ENCODE assay signal across 1 cellular context in genomic region chr17:17783825-17784598, GRCh38.
TF ChIP-seq lines count a peak whose summit lies in the region.

No MANE protein-coding gene starts in this region.

TF ChIP-seq in HepG2, 621 proteins besides CTCF, POLR2A, EP300 and RAD21:
- no peak for TF ChIP-seq NFRKB (IDR thresholded peaks at IDR 0.05)
- no peak for TF ChIP-seq SP1 (IDR thresholded peaks at IDR 0.05)
- no peak for TF ChIP-seq SP1 (CRISPR knock-in tag; IDR thresholded peaks at IDR 0.05)
- TF ChIP-seq EED (CRISPR knock-in tag; IDR thresholded peaks at IDR 0.05), result 0 out of 2 replicates have a peak, but pooled peaks have one; percentile 40
- TF ChIP-seq ZSCAN9 (CRISPR knock-in tag; IDR thresholded peaks at IDR 0.05; ENCODE audit: borderline replicate concordance), result no peak
- TF ChIP-seq ZBTB33 (CRISPR knock-in tag; IDR thresholded peaks at IDR 0.05), result peak; percentile 69; the same call in 1 of the 2 replicates
- no peak for TF ChIP-seq ZNF138 (CRISPR knock-in tag; IDR thresholded peaks at IDR 0.05; ENCODE audit: low read depth)
- TF ChIP-seq ZNF768 (CRISPR knock-in tag; IDR thresholded peaks at IDR 0.05), result peak; percentile 89
